Comparison of ENCODE assay signal across 9 cellular contexts in the genomic region with DNA sequence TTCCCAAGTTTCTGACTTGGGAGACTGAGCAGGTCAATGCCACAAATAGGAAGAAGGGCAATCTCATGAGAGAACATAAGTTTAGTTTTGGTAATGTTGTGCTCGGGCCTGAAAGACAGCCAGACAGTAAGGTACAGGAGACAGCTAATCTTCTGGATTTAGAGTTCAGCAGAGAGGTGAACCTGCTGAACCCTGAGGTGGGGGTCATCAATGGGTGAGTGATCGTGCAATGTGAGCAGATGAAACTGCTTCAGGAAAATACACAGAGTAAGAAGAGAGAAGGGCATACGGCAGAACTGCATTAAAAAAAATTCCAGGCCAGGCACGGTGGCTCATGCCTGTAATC. TPM values are rescaled to one million over a fixed set of nuclear protein-coding genes. Genes with fewer than 3 reads are reported as not detected.
DNase-seq lines count a peak whose midpoint lies in the region; ATAC-seq and TF ChIP-seq lines count a peak whose summit lies in the region.
"Had no signal": no experiment of that assay in that cellular context is flagged by ENCODE, and none has a peak within 500 bp of the region (broad histone marks: within the 10 kb centered on the region; RNA-seq: fewer than 3 reads in every experiment).

No MANE protein-coding gene starts in this region.

- H3K9me2 ChIP-seq in hepatocyte (replicated peaks; ENCODE audit: insufficient read depth), result no peaks in the 10 kb centered on the region

- WGBS in hepatocyte (ENCODE audit: low lambda C conversion rate, missing lambda C conversion rate), result 84% methylated on average over 4 of the region's 4 CpGs
- 79 to 100% methylated on average over 2 to 4 of the region's 4 CpGs for WGBS in transverse colon (ENCODE audit: low coverage in 1 of 2), 2 donors

- DNase-seq in activated naive CD4-positive, alpha-beta T cell treated with anti-CD3 and anti-CD28 coated beads for 36 hours, result no peak
- DNase-seq in activated naive CD4-positive, alpha-beta T cell treated with Interleukin-2 at 50 U/mL for 16 hours, result no peak
- DNase-seq in RPMI8226, result peak; percentile 26
- DNase-seq in hepatocyte (ENCODE audit: low spot score), result no peak
- DNase-seq in transverse colon, result no peak
- DNase-seq in ecto neural progenitor cell (ENCODE audit: low spot score), result no peak
- DNase-seq in occipital lobe (lab: John Stamatoyannopoulos, UW), result no peak

- intact Hi-C loops in activated naive CD4-positive, alpha-beta T cell treated with anti-CD3 and anti-CD28 coated beads for 36 hours (cut with micrococcal nuclease), result loop anchor here (5.0 to 10.0 kb wide), 3 partner anchors 249 to 416 kb away; partner anchors contain the start of genes DLG1 and LMLN
- intact Hi-C loops in transverse colon (cut with DNase I; ENCODE audit: low total_unique reads), result no loop called here

- no peak overlapping the region for H3K4me3 ChIP-seq in hepatocyte
- no peak overlapping the region for H3K4me3 ChIP-seq in transverse colon

- no peaks in the 10 kb centered on the region for H3K9me3 Mint-ChIP-seq in activated naive CD4-positive, alpha-beta T cell treated with anti-CD3 and anti-CD28 coated beads for 36 hours

- H3K4me3 Mint-ChIP-seq in activated naive CD4-positive, alpha-beta T cell treated with anti-CD3 and anti-CD28 coated beads for 36 hours, result no peak overlapping the region

- H3K4me1 ChIP-seq in hepatocyte (ENCODE audit: insufficient read depth), result no peaks in the 10 kb centered on the region
- H3K4me1 ChIP-seq in transverse colon, result peaks cover 0 to 19% (median 14%) of the 10 kb centered on the region in 4 donors

- H3K36me3 ChIP-seq in hepatocyte (replicated peaks; ENCODE audit: insufficient read depth, low read depth), result no peaks in the 10 kb centered on the region
- H3K36me3 ChIP-seq in transverse colon, result peaks cover 0 to 4% (median 2%) of the 10 kb centered on the region in 4 donors

- in situ Hi-C loops in transverse colon (cut with MboI; ENCODE audit: low pct_ligation_motif_present in 1 of 4, low pct_unique_long_range_greater_than_20kb in 1 of 4, low sequenced_read_pairs in 3 of 4), result no loop called here

- no peak overlapping the region for H2AFZ ChIP-seq in hepatocyte

- H3K27me3 ChIP-seq in hepatocyte (no peaks in the 10 kb centered on the region), transverse colon (no peaks in the 10 kb centered on the region)

- H3K27ac Mint-ChIP-seq in activated naive CD4-positive, alpha-beta T cell treated with anti-CD3 and anti-CD28 coated beads for 36 hours, result peak overlapping the region; percentile 58

- CTCF ChIA-PET in activated naive CD4-positive, alpha-beta T cell treated with anti-CD3 and anti-CD28 coated beads for 36 hours (lab: Charles Lee), result interaction anchor here (0.5 to 1.8 kb wide), 3 partner anchors 22 to 78 kb away, joined by 3 to 4 read pairs (median 3); partner anchors contain the start of gene LRCH3

- H3K4me1 Mint-ChIP-seq in activated naive CD4-positive, alpha-beta T cell treated with anti-CD3 and anti-CD28 coated beads for 36 hours (ENCODE audit: low read depth), result peaks cover 35% of the 10 kb centered on the region

- no peaks in the 10 kb centered on the region for H4K20me1 ChIP-seq in hepatocyte (ENCODE audit: insufficient read depth, poor library complexity, severe bottlenecking)

- H3K9me3 ChIP-seq in hepatocyte (ENCODE audit: low read depth), result no peaks in the 10 kb centered on the region
- no peaks in the 10 kb centered on the region for H3K9me3 ChIP-seq in transverse colon

- H3K27ac ChIP-seq in hepatocyte (peak overlapping the region; percentile 64), transverse colon (peak overlapping the region; percentile 85 to 89 (median 87))
- H3K27ac ChIP-seq: C4-2B had no signal

- no peaks in the 10 kb centered on the region for H3K27me3 Mint-ChIP-seq in activated naive CD4-positive, alpha-beta T cell treated with anti-CD3 and anti-CD28 coated beads for 36 hours (ENCODE audit: low read depth)

- no peak for ATAC-seq in HG02623 (IDR thresholded peaks at IDR 0.05; ENCODE audit: unreplicated experiment)

- no peak overlapping the region for H3K4me2 ChIP-seq in hepatocyte

- no peak for TF ChIP-seq POLR2A in transverse colon (IDR thresholded peaks at IDR 0.05)

- peaks cover 25% of the 10 kb centered on the region for H3K36me3 Mint-ChIP-seq in activated naive CD4-positive, alpha-beta T cell treated with anti-CD3 and anti-CD28 coated beads for 36 hours (ENCODE audit: low read depth)

- H3K79me2 ChIP-seq in hepatocyte, result no peaks in the 10 kb centered on the region

- no peak for TF ChIP-seq CTCF in hepatocyte (IDR thresholded peaks at IDR 0.05; ENCODE audit: poor library complexity)
- no peak for TF ChIP-seq CTCF in transverse colon (IDR thresholded peaks at IDR 0.05)

- TF ChIP-seq EP300 in transverse colon (IDR thresholded peaks at IDR 0.05; ENCODE audit: low read depth), result no peak

RNA-seq across cellular contexts. Expression of gene RUBCN, which starts 23.3 kb away (rescaled TPM):
- total RNA-seq in activated naive CD4-positive, alpha-beta T cell treated with anti-CD3 and anti-CD28 coated beads for 36 hours, result 10 to 100 TPM; 20.8 to 22.0 TPM
- 7.2 and 8.5 TPM in 2 replicates for total RNA-seq in hepatocyte
- polyA plus RNA-seq in hepatocyte, result 11.0 and 12.8 TPM in 2 replicates
- 10 to 100 TPM; 32.2 to 64.7 (median 54.8) TPM for total RNA-seq in transverse colon
- total RNA-seq in occipital lobe, result 29.3 TPM

RNA-seq across cellular contexts. Expression of gene FYTTD1, which starts 36.2 kb away (rescaled TPM):
- 10 to 100 TPM; 25.1 to 27.6 TPM for total RNA-seq in activated naive CD4-positive, alpha-beta T cell treated with anti-CD3 and anti-CD28 coated beads for 36 hours
- total RNA-seq in hepatocyte (43.2 and 51.0 TPM in 2 replicates), transverse colon (10 to 100 TPM; 18.3 to 94.6 (median 33.6) TPM), occipital lobe (67.4 TPM)
- 24.2 and 32.1 TPM in 2 replicates for polyA plus RNA-seq in hepatocyte
